10 cellular contexts compared by ENCODE assay signal in genomic region chr21:46056450-46056903, GRCh38. TPM values are rescaled to one million over a fixed set of nuclear protein-coding genes. Genes with fewer than 3 reads are reported as not detected.
DNase-seq lines count a peak whose midpoint lies in the region; ATAC-seq and TF ChIP-seq lines count a peak whose summit lies in the region.
"Had no signal": no experiment of that assay in that cellular context is flagged by ENCODE, and none has a peak within 500 bp of the region (broad histone marks: within the 10 kb centered on the region; RNA-seq: fewer than 3 reads in every experiment).

No MANE protein-coding gene starts in this region.

- peaks cover 0 to 4% of the 10 kb centered on the region in 2 donors for H3K36me3 Mint-ChIP-seq in activated T-cell treated with anti-CD3 and anti-CD28 coated beads, Interleukin-2, amount 50 U/mL, for 72 hours (ENCODE audit: insufficient read depth in 2 of 2)

- H3K36me3 ChIP-seq in prostate gland = no peaks in the 10 kb centered on the region

- peak in 1 of 2 donors; percentile 34 for ATAC-seq in activated T-cell treated with anti-CD3 and anti-CD28 coated beads, Interleukin-2, amount 50 U/mL, for 72 hours (replicated peaks in 1 of 2)
- no peak for ATAC-seq in GM19455 (IDR thresholded peaks at IDR 0.05; ENCODE audit: unreplicated experiment)
- no peak for ATAC-seq in HG02610 (IDR thresholded peaks at IDR 0.05; ENCODE audit: unreplicated experiment)

- TF ChIP-seq POLR2A in prostate gland (IDR thresholded peaks at IDR 0.05) = no peak

- H3K27me3 ChIP-seq in prostate gland (replicated peaks; ENCODE audit: insufficient read depth) = peaks cover 4% of the 10 kb centered on the region

- intact Hi-C loops in cardiac septum (cut with DNase I) = no loop called here
- intact Hi-C loops in prostate gland (cut with DNase I) = loop anchor here (5.0 kb wide), 2 partner anchors 36 to 74 kb away; partner anchors contain the start of gene COL6A1

- POLR2A ChIA-PET in HEK293T (lab: Yijun Ruan, JAX) = no interaction called here

- peaks cover 46% of the 10 kb centered on the region for H3K4me1 Mint-ChIP-seq in activated T-cell treated with anti-CD3 and anti-CD28 coated beads, Interleukin-2, amount 50 U/mL, for 72 hours (ENCODE audit: low read depth)

- H3K9me3 ChIP-seq in prostate gland = no peaks in the 10 kb centered on the region

- CTCF ChIA-PET in HEK293T (lab: Yijun Ruan, JAX) = no interaction called here

- H3K27ac ChIP-seq in prostate gland = peak overlapping the region; percentile 79 to 86
- H3K27ac ChIP-seq: PC-9 had no signal

- H3K4me3 Mint-ChIP-seq in activated T-cell treated with anti-CD3 and anti-CD28 coated beads, Interleukin-2, amount 50 U/mL, for 72 hours = no peak overlapping the region

- no peaks in the 10 kb centered on the region for H3K4me1 ChIP-seq in prostate gland (replicated peaks)

- TF ChIP-seq CTCF in prostate gland (IDR thresholded peaks at IDR 0.05) = no peak

- H3K27me3 Mint-ChIP-seq in activated T-cell treated with anti-CD3 and anti-CD28 coated beads, Interleukin-2, amount 50 U/mL, for 72 hours (ENCODE audit: low read depth) = peaks cover 28% of the 10 kb centered on the region

- DNase-seq in AG08396 (ENCODE audit: low spot score) = peak; percentile 76
- peak; percentile 19 to 24 for DNase-seq in activated T-cell treated with anti-CD3 and anti-CD28 coated beads, Interleukin-2, amount 50 U/mL, for 72 hours
- peak; percentile 83 for DNase-seq in cardiac septum (ENCODE audit: low spot score)
- DNase-seq in prostate gland (ENCODE audit: low spot score) = no peak
- no peak for DNase-seq in HEK293T (ENCODE audit: extremely low spot score)
- no peak for DNase-seq in NCI-H510A treated with DMSO at 0.1 percent for 48 hours (lab: John Stamatoyannopoulos, UW)
- DNase-seq: PC-9 had no signal

- H3K9me3 Mint-ChIP-seq in activated T-cell treated with anti-CD3 and anti-CD28 coated beads, Interleukin-2, amount 50 U/mL, for 72 hours = peaks cover 6 to 8% of the 10 kb centered on the region in 2 donors

- 45% methylated on average over 25 of the region's 26 CpGs for WGBS in prostate gland

- H3K27ac Mint-ChIP-seq in activated T-cell treated with anti-CD3 and anti-CD28 coated beads, Interleukin-2, amount 50 U/mL, for 72 hours = no peak overlapping the region
- H3K27ac Mint-ChIP-seq: activated T-helper 2 cell treated with anti-CD3 and anti-CD28 coated beads, Interferon-gamma antibody, Interleukin-2, Interleukin-4, amounts not matched to agents 10 μg/mL and 5 μg/mL and 100 μg/mL, durations not matched to agents 14 hours and 24 hours and 36 hours had no signal

- H3K4me3 ChIP-seq in prostate gland = no peak overlapping the region
- H3K4me3 ChIP-seq: PC-9 had no signal

TF ChIP-seq in HEK293T, 16 proteins besides CTCF, POLR2A, EP300 and RAD21:
- TF ChIP-seq SUZ12 (IDR thresholded peaks at IDR 0.05) (no peak), TARDBP (IDR thresholded peaks at IDR 0.05) (no peak), FOXA1 (IDR thresholded peaks at IDR 0.05) (no peak), ELF4 (IDR thresholded peaks at IDR 0.05) (no peak), BHLHE40 (IDR thresholded peaks at IDR 0.05; ENCODE audit: borderline replicate concordance) (no peak), SP1 (IDR thresholded peaks at IDR 0.05) (no peak), ARNT (IDR thresholded peaks at IDR 0.05) (no peak), CTBP1 (IDR thresholded peaks at IDR 0.05; ENCODE audit: borderline replicate concordance) (no peak), PKNOX1 (IDR thresholded peaks at IDR 0.05) (no peak), NFRKB (IDR thresholded peaks at IDR 0.05) (no peak), L3MBTL2 (conservative IDR thresholded peaks at IDR 0.05) (no peak), FOXM1 (IDR thresholded peaks at IDR 0.05; ENCODE audit: borderline replicate concordance) (no peak), LEF1 (IDR thresholded peaks at IDR 0.05; ENCODE audit: borderline replicate concordance) (no peak), HDGF (IDR thresholded peaks at IDR 0.05; ENCODE audit: borderline replicate concordance) (no peak), ZNF384 (IDR thresholded peaks at IDR 0.05) (no peak), FOXK2 (IDR thresholded peaks at IDR 0.05) (no peak)

RNA-seq across cellular contexts. Expression of gene COL6A2, which starts 41.4 kb away (rescaled TPM):
- total RNA-seq in activated T-cell treated with anti-CD3 and anti-CD28 coated beads, Interleukin-2, amount 50 U/mL, for 72 hours = 10 to 100 TPM; 10.8 to 11.3 TPM
- total RNA-seq in cardiac septum = 157 TPM
- total RNA-seq in prostate gland = 100 to 1,000 TPM; 198 to 474 TPM

Comparison
In these comparisons a context has a peak if more than half of its experiments do, and no peak if none do; other contexts are left out.
1. DNase-seq: peak in AG08396 (single experiment), activated T-cell treated with anti-CD3 and anti-CD28 coated beads, Interleukin-2, amount 50 U/mL, for 72 hours (2 of 2) and cardiac septum (single experiment); none in prostate gland (single experiment), HEK293T (single experiment) and NCI-H510A treated with DMSO at 0.1 percent for 48 hours (single experiment).
2. RNA of gene COL6A2, which starts 41.4 kb away (total RNA-seq): 198 to 474 TPM in prostate gland and 157 TPM in cardiac septum (single experiment); 10.8 to 11.3 TPM in activated T-cell treated with anti-CD3 and anti-CD28 coated beads, Interleukin-2, amount 50 U/mL, for 72 hours; every median in the first group is over 10 times any median in the second.